ENCODE assay signal across 21 cellular contexts in genomic region chr12:42446761-42447160, GRCh38.
A peak's percentile ranks its signal among the peaks of the same experiment; 100 is the strongest.
DNase-seq lines count a peak whose midpoint lies in the region; TF ChIP-seq lines count a peak whose summit lies in the region.
"Had no signal": no experiment of that assay in that cellular context is flagged by ENCODE, and none has a peak within 500 bp of the region (broad histone marks: within the 10 kb centered on the region; RNA-seq: fewer than 3 reads in every experiment).

No MANE protein-coding gene starts in this region.

- H3K9me3 ChIP-seq in mesodermal cell (ENCODE audit: control insufficient read depth, low read length) (no peaks in the 10 kb centered on the region), transverse colon (no peaks in the 10 kb centered on the region)

- peak; percentile 92 for DNase-seq in Caki2 (ENCODE audit: low read depth)
- peak; percentile 36 for DNase-seq in M059J (ENCODE audit: low read depth)
- DNase-seq in dermis blood vessel endothelial cell, result peak; percentile 48
- no peak for DNase-seq in activated CD8-positive, alpha-beta memory T cell treated with anti-CD3 and anti-CD28 coated beads, Interleukin-2, amount 50 U/mL, for 48 hours
- no peak for DNase-seq in HFFc6
- no peak for DNase-seq in HuH-7.5 (ENCODE audit: low spot score)
- no peak for DNase-seq in transverse colon
- DNase-seq: ACHN; activated CD4-positive, alpha-beta T cell treated with anti-CD3 and anti-CD28 coated beads, Interleukin-2, amount 50 U/mL, for 1 hour; activated naive CD8-positive, alpha-beta T cell treated with anti-CD3 and anti-CD28 coated beads for 36 hours; activated T-cell treated with anti-CD3 and anti-CD28 coated beads, Interleukin-2, amount 50 U/mL, for 1 hour; caudate nucleus; CD8-positive, alpha-beta T cell; effector memory CD4-positive, alpha-beta T cell; EL; NCI-H1930; NCI-H510A; T-helper 9 cell had no signal

- peaks cover 7% of the 10 kb centered on the region for H3K4me1 Mint-ChIP-seq in HFFc6 (ENCODE audit: low read depth)
- H3K4me1 Mint-ChIP-seq: activated naive CD8-positive, alpha-beta T cell treated with anti-CD3 and anti-CD28 coated beads for 36 hours had no signal

- H3K27me3 Mint-ChIP-seq in HFFc6 (ENCODE audit: insufficient read depth), result peaks cover 4% of the 10 kb centered on the region
- H3K27me3 Mint-ChIP-seq: activated naive CD8-positive, alpha-beta T cell treated with anti-CD3 and anti-CD28 coated beads for 36 hours; natural killer cell treated with Interleukin-12 subunit alpha and Interleukin-12 subunit beta and Interleukin-15 and Interleukin-18, amount 100 ng/mL, for 72 hours had no signal

- peak overlapping the region; percentile 58 for H3K27ac ChIP-seq in mesodermal cell (ENCODE audit: low read depth, low read length, severe bottlenecking)
- no peak overlapping the region for H3K27ac ChIP-seq in transverse colon
- H3K27ac ChIP-seq: hepatocyte had no signal

- no peak overlapping the region for H3K27ac Mint-ChIP-seq in HFFc6
- H3K27ac Mint-ChIP-seq: activated naive CD8-positive, alpha-beta T cell treated with anti-CD3 and anti-CD28 coated beads for 36 hours; natural killer cell treated with Interleukin-12 subunit alpha and Interleukin-12 subunit beta and Interleukin-15 and Interleukin-18, amount 100 ng/mL, for 72 hours had no signal

- no peak for TF ChIP-seq CTCF in HFFc6 (IDR thresholded peaks at IDR 0.05)
- no peak for TF ChIP-seq CTCF in transverse colon (IDR thresholded peaks at IDR 0.05)

- peaks cover 56% of the 10 kb centered on the region for H3K36me3 Mint-ChIP-seq in HFFc6 (ENCODE audit: low read depth)

- H3K9me3 Mint-ChIP-seq in HFFc6, result no peaks in the 10 kb centered on the region
- H3K9me3 Mint-ChIP-seq: natural killer cell treated with Interleukin-12 subunit alpha and Interleukin-12 subunit beta and Interleukin-15 and Interleukin-18, amount 100 ng/mL, for 72 hours had no signal

- no peak for TF ChIP-seq EP300 in transverse colon (IDR thresholded peaks at IDR 0.05; ENCODE audit: low read depth)

- no peak for TF ChIP-seq POLR2A in transverse colon (IDR thresholded peaks at IDR 0.05)

- H3K36me3 ChIP-seq in mesodermal cell (ENCODE audit: control insufficient read depth, insufficient read depth, low read length) (peaks cover 68% of the 10 kb centered on the region), transverse colon (peaks cover 0 to 20% (median 9%) of the 10 kb centered on the region in 4 donors)

- WGBS in mesodermal cell (ENCODE audit: insufficient coverage in 2 of 2), 2 experiments, result 22 to 55% methylated on average over 2 to 3 of the region's 6 CpGs
- WGBS in transverse colon (ENCODE audit: low coverage in 1 of 2), 2 donors, result 66 to 73% methylated on average over 6 of the region's 6 CpGs

- H3K27me3 ChIP-seq in transverse colon, result no peaks in the 10 kb centered on the region
- H3K27me3 ChIP-seq: hepatocyte had no signal

- intact Hi-C loops in transverse colon (cut with DNase I; ENCODE audit: low total_unique reads), result no loop called here

- H3K4me3 ChIP-seq in mesodermal cell (ENCODE audit: extremely low read depth, insufficient read depth, low read length, poor library complexity, severe bottlenecking) (no peak overlapping the region), transverse colon (no peak overlapping the region)
- H3K4me3 ChIP-seq: hepatocyte had no signal

- H3K4me1 ChIP-seq in mesodermal cell (ENCODE audit: control insufficient read depth, insufficient read depth, low read length, poor library complexity, severe bottlenecking), result no peaks in the 10 kb centered on the region
- no peaks in the 10 kb centered on the region for H3K4me1 ChIP-seq in transverse colon

- H3K4me3 Mint-ChIP-seq in HFFc6, result no peak overlapping the region
- H3K4me3 Mint-ChIP-seq: activated naive CD8-positive, alpha-beta T cell treated with anti-CD3 and anti-CD28 coated beads for 36 hours; CD8-positive, alpha-beta T cell; natural killer cell treated with Interleukin-12 subunit alpha and Interleukin-12 subunit beta and Interleukin-15 and Interleukin-18, amount 100 ng/mL, for 72 hours had no signal

- in situ Hi-C loops in Caki2 (cut with HindIII; ENCODE audit: low pct_unique_long_range_greater_than_20kb, low sequenced_read_pairs) (no loop called here), transverse colon (cut with MboI; ENCODE audit: low pct_ligation_motif_present in 1 of 4, low pct_unique_long_range_greater_than_20kb in 1 of 4, low sequenced_read_pairs in 3 of 4) (no loop called here)

Comparison
In these comparisons a context has a peak if more than half of its experiments do, and no peak if none do; other contexts are left out.
1. DNase-seq: peak in Caki2 (single experiment), M059J (single experiment) and dermis blood vessel endothelial cell (single experiment); none in activated CD8-positive, alpha-beta memory T cell treated with anti-CD3 and anti-CD28 coated beads, Interleukin-2, amount 50 U/mL, for 48 hours (single experiment), HFFc6 (single experiment), HuH-7.5 (single experiment) and transverse colon (single experiment).